ENCODE assay signal across 1 cellular context in genomic region chr4:83358410-83358809, GRCh38.
TF ChIP-seq lines count a peak whose summit lies in the region.

No MANE protein-coding gene starts in this region.

TF ChIP-seq in SK-N-SH, 30 proteins besides CTCF, POLR2A, EP300 and RAD21 (continued from another document):
- TF ChIP-seq SIN3A (IDR thresholded peaks at IDR 0.05; ENCODE audit: borderline replicate concordance, low read depth, low read length) (no peak), RFX5 (IDR thresholded peaks at IDR 0.05; ENCODE audit: low read length) (no peak), RXRA (IDR thresholded peaks at IDR 0.05; ENCODE audit: borderline replicate concordance, low read depth) (no peak), CHD2 (IDR thresholded peaks at IDR 0.05; ENCODE audit: low read length, partially characterized antibody) (no peak), NRF1 (IDR thresholded peaks at IDR 0.05; ENCODE audit: low read depth, low read length) (no peak)
